In the genomic region with DNA sequence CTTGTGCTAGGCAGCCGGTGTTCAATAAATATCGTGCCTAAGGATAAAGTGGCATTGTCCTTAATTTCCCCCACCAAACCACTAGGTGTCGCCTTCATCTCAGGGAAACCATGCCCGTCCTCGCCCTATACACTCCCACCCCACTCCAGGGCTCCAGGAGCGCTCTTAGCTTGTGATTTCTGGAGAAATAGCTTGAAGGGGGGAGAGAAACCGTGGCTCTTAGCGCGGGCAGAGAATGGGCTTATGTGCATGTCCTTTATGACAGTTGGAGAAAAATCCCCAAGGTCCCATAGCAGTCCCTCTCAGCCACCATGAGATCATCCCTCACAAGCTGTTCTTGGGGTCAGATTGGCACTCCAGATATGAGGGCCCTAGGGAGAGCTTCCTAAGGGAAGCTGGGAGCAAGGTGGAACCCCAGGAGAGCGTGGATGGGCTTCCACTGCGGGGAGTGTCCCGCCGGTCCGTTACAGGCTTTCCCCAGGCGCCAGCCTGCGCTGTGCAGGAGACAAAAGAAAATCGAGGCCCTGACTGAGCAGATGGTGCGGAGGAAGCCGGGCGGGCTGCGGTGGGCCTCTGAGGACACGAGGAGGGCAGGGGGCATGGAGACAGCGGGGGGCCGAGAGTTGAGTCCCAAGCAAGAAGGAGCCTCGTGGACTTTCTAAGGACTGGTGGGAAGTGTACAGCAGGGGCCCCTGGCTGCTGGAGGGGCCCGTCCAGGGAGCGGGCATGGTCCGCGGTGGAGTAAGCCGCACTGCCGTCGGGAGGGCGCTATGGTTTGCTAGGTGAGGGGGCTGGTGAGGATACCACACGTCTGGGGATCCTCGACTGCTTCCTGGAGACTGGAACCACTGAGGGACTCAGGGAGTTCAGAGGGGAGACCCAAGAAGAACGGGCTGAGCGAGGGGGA, we compare ENCODE assay signal across 8 cellular contexts. TPM values are rescaled to one million over a fixed set of nuclear protein-coding genes. Genes with fewer than 3 reads are reported as not detected.
DNase-seq lines count a peak whose midpoint lies in the region; ATAC-seq, FAIRE-seq and TF ChIP-seq lines count a peak whose summit lies in the region.

No MANE protein-coding gene starts in this region.

- H3K27me3 Mint-ChIP-seq in neural progenitor cell (ENCODE audit: insufficient read depth, low read depth), result peaks cover 5% of the 10 kb centered on the region

- no peaks in the 10 kb centered on the region for H3K36me3 ChIP-seq in KMS-11 (ENCODE audit: insufficient read depth)
- H3K36me3 ChIP-seq in neural progenitor cell, result no peaks in the 10 kb centered on the region
- H3K36me3 ChIP-seq in suprapubic skin, result no peaks in the 10 kb centered on the region

- H4K20me1 ChIP-seq in KMS-11 (ENCODE audit: insufficient read depth) (no peaks in the 10 kb centered on the region), neural progenitor cell (ENCODE audit: low read depth) (no peaks in the 10 kb centered on the region)

- H3K9me3 ChIP-seq in neural progenitor cell (ENCODE audit: low read depth), result no peaks in the 10 kb centered on the region
- H3K9me3 ChIP-seq in suprapubic skin, result no peaks in the 10 kb centered on the region

- DNase-seq in EL (peak; percentile 87), RCC 7860 (ENCODE audit: low spot score) (peak; percentile 46), foreskin fibroblast (peak; percentile 78 to 93), neural progenitor cell (ENCODE audit: low spot score) (peak; percentile 87), suprapubic skin (ENCODE audit: low spot score in 2 of 2) (peak; percentile 83 to 89)
- peak; percentile 23 for DNase-seq in activated effector memory CD4-positive, alpha-beta T cell treated with Interleukin-2 at 50 U/mL for 16 hours

- H3K4me3 ChIP-seq in KMS-11 (IDR thresholded peaks at IDR 0.05; ENCODE audit: insufficient read depth, low read depth, low read length), result no peak overlapping the region
- H3K4me3 ChIP-seq in foreskin fibroblast (ENCODE audit: low read depth in 1 of 2, low read length in 2 of 2), result peak overlapping the region; percentile 24 to 30
- H3K4me3 ChIP-seq in neural progenitor cell, result peak overlapping the region; percentile 51
- H3K4me3 ChIP-seq in suprapubic skin, result peak overlapping the region; percentile 54

- H2AFZ ChIP-seq in KMS-11 (ENCODE audit: low read depth), result no peak overlapping the region
- peak overlapping the region; percentile 15 for H2AFZ ChIP-seq in neural progenitor cell (replicated peaks)

- peak overlapping the region; percentile 80 for H3K4me3 Mint-ChIP-seq in neural progenitor cell

- H3K9ac ChIP-seq in KMS-11 (no peak overlapping the region), neural progenitor cell (no peak overlapping the region)

- H3K79me2 ChIP-seq in KMS-11 (ENCODE audit: insufficient read depth, low read depth) (no peaks in the 10 kb centered on the region), neural progenitor cell (ENCODE audit: low read depth) (no peaks in the 10 kb centered on the region)

- H3K27ac ChIP-seq in KMS-11 (0 out of 2 replicates have a peak overlapping the region, but pooled peaks have one; percentile 38), neural progenitor cell (no peak overlapping the region), suprapubic skin (peak overlapping the region; percentile 70)

- H3K27me3 ChIP-seq in KMS-11 (ENCODE audit: insufficient read depth, low read depth) (no peaks in the 10 kb centered on the region), neural progenitor cell (no peaks in the 10 kb centered on the region), suprapubic skin (no peaks in the 10 kb centered on the region)

- no peaks in the 10 kb centered on the region for H3K36me3 Mint-ChIP-seq in neural progenitor cell

- H3K4me2 ChIP-seq in KMS-11 (peak overlapping the region; percentile 12; the same call in 1 of the 2 replicates), neural progenitor cell (peak overlapping the region; percentile 86)

- no peak for TF ChIP-seq POLR2A in suprapubic skin (IDR thresholded peaks at IDR 0.05)

- H3F3A ChIP-seq in neural progenitor cell (ENCODE audit: low read depth), result peaks cover 6% of the 10 kb centered on the region

- TF ChIP-seq CTCF in KMS-11 (conservative IDR thresholded peaks at IDR 0.05; ENCODE audit: low read depth, low read length) (peak; percentile 85), foreskin fibroblast (IDR thresholded peaks at IDR 0.05; ENCODE audit: low read depth, low read length) (peak; percentile 73), neural progenitor cell (IDR thresholded peaks at IDR 0.05) (peak; percentile 89), suprapubic skin (IDR thresholded peaks at IDR 0.05) (peak; percentile 70 to 89)

- no peak for TF ChIP-seq EP300 in suprapubic skin (IDR thresholded peaks at IDR 0.05)

- 46% methylated on average over 30 of the region's 37 CpGs for WGBS in suprapubic skin

- no peak for ATAC-seq in HG03039 (IDR thresholded peaks at IDR 0.05; ENCODE audit: unreplicated experiment)

- no peaks in the 10 kb centered on the region for H3K9me3 Mint-ChIP-seq in neural progenitor cell

- no peak for FAIRE-seq in RCC 7860 (lab: Jason Lieb, UNC)

- peak overlapping the region; percentile 90 for H3K27ac Mint-ChIP-seq in neural progenitor cell

- peaks cover 17% of the 10 kb centered on the region for H3K4me1 Mint-ChIP-seq in neural progenitor cell

- H3K4me1 ChIP-seq in KMS-11 (ENCODE audit: low read depth, poor library complexity, severe bottlenecking) (peaks cover 21% of the 10 kb centered on the region), neural progenitor cell (peaks cover 8% of the 10 kb centered on the region), suprapubic skin (peaks cover 32% of the 10 kb centered on the region)

RNA-seq across cellular contexts. Expression of gene NPR2, which starts 0.8 kb away (rescaled TPM):
- total RNA-seq in neural progenitor cell (ENCODE audit: low replicate concordance) (5.6 and 8.6 TPM in 2 replicates), suprapubic skin (10 to 100 TPM in 3 of 4 donors, 1 to 10 TPM in 1; 8.4 to 26.1 (median 18.2) TPM)

RNA-seq across cellular contexts. Expression of gene SPAG8, which starts 21.4 kb away (rescaled TPM):
- total RNA-seq in neural progenitor cell (ENCODE audit: low replicate concordance) (1.3 and 1.6 TPM in 2 replicates), suprapubic skin (under 1 TPM in 3 of 4 donors, not detected in 1; 0.47 to 0.53 (median 0.52) TPM)

RNA-seq across cellular contexts. Expression of gene HINT2, which starts 24.2 kb away (rescaled TPM):
- 21.8 and 35.9 TPM in 2 replicates for total RNA-seq in neural progenitor cell (ENCODE audit: low replicate concordance)
- total RNA-seq in suprapubic skin, result 10 to 100 TPM in 3 of 4 donors, 1 to 10 TPM in 1; 9.5 to 34.9 (median 25.3) TPM

RNA-seq across cellular contexts. Expression of gene MSMP, which starts 36.6 kb away (rescaled TPM):
- not detected in 2 replicates for total RNA-seq in neural progenitor cell (ENCODE audit: low replicate concordance)
- not detected for total RNA-seq in suprapubic skin

RNA-seq across cellular contexts. Expression of gene FAM221B, which starts 37.9 kb away (rescaled TPM):
- total RNA-seq in neural progenitor cell (ENCODE audit: low replicate concordance), result not detected in 2 replicates
- not detected for total RNA-seq in suprapubic skin

Comparison
In these comparisons a context has a peak if more than half of its experiments do, and no peak if none do; other contexts are left out.
1. DNase-seq: peak in every context shown above with its lines; median percentile 87 in EL; 87 in neural progenitor cell; 86 in suprapubic skin; 86 in foreskin fibroblast; 46 in RCC 7860; 23 in activated effector memory CD4-positive, alpha-beta T cell treated with Interleukin-2 at 50 U/mL for 16 hours.